In the genomic region with DNA sequence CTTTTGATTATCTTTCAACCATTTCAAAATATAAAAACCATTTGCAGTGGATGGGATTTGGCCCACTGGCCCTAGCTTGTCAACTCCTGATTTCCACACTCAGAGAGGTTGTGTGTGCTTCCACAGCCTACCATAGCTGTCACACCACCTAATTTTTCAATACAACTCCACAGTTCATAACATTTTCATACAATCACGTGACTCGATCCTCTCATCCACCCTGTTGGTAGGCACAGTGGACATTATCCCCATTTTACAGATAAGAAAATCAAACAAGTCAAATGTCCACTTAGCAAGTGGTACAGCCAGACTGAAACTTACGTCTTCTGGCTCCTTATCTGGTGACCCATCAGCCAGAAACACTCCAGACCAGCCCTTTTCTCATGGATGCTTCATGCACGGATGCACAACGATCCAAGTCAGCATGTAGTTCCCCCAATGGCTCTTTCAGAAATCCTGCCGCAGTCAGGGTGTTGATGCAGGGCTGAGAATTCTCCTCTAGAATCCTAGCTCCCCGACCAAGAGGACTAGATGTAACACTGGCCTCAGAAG, we compare ENCODE assay signal across 31 cellular contexts.
"Had no signal": no experiment of that assay in that cellular context is flagged by ENCODE, and none has a peak within 500 bp of the region (broad histone marks: within the 10 kb centered on the region; RNA-seq: fewer than 3 reads in every experiment).

No MANE protein-coding gene starts in this region.

- H3K4me3 Mint-ChIP-seq: activated B cell treated with CpG ODN at 0.5 μM for 24 hours; activated CD4-positive, alpha-beta T cell treated with anti-CD3 and anti-CD28 coated beads, Interleukin-2, amount 10 ng/mL, durations not matched to agents 24 days and 14 days; activated CD8-positive, alpha-beta memory T cell treated with anti-CD3 and anti-CD28 coated beads, Interleukin-2, amount 10 ng/mL, durations not matched to agents 7 days and 5 days; activated naive CD4-positive, alpha-beta T cell treated with anti-CD3 and anti-CD28 coated beads, Interleukin-2, amount 50 U/mL, for 24 hours; activated T-cell treated with anti-CD3 and anti-CD28 coated beads, Interleukin-2, amount 50 U/mL, for 24 hours; activated T-helper 1 cell treated with anti-CD3 and anti-CD28 coated beads, Interleukin-12 subunit alpha, Interleukin-12 subunit beta, Interleukin-2, Interleukin-4 antibody, amounts not matched to agents 30 ng/mL and 10 ng/mL and 1 ng/mL, durations not matched to agents 14 hours and 24 hours and 36 hours; T-cell had no signal

- H3K27ac ChIP-seq: breast epithelium, RWPE1 had no signal

- H3K9me3 Mint-ChIP-seq: activated B cell treated with CpG ODN at 0.5 μM for 24 hours; activated CD4-positive, alpha-beta T cell treated with anti-CD3 and anti-CD28 coated beads, Interleukin-2, amount 10 ng/mL, durations not matched to agents 24 days and 14 days; activated naive CD4-positive, alpha-beta T cell treated with anti-CD3 and anti-CD28 coated beads, Interleukin-2, amount 50 U/mL, for 24 hours; activated T-cell treated with anti-CD3 and anti-CD28 coated beads, Interleukin-2, amount 50 U/mL, for 24 hours; activated T-helper 1 cell treated with anti-CD3 and anti-CD28 coated beads, Interleukin-12 subunit alpha, Interleukin-12 subunit beta, Interleukin-2, Interleukin-4 antibody, amounts not matched to agents 30 ng/mL and 10 ng/mL and 1 ng/mL, durations not matched to agents 14 hours and 24 hours and 36 hours; T-cell had no signal

- DNase-seq: activated B cell treated with CpG ODN at 0.5 μM for 24 hours; activated CD4-positive, alpha-beta T cell treated with anti-CD3 and anti-CD28 coated beads for 1 hour; activated CD4-positive, alpha-beta T cell treated with anti-CD3 and anti-CD28 coated beads, Interleukin-2, amount 10 ng/mL, durations not matched to agents 24 days and 14 days; activated CD4-positive, alpha-beta T cell treated with anti-CD3 and anti-CD28 coated beads, Interleukin-2, amount 50 U/mL, for 48 hours; activated CD8-positive, alpha-beta memory T cell treated with anti-CD3 and anti-CD28 coated beads, Interleukin-2, amount 10 ng/mL, durations not matched to agents 7 days and 5 days; activated effector memory CD4-positive, alpha-beta T cell treated with Interleukin-2 at 50 U/mL for 16 hours; activated naive CD4-positive, alpha-beta T cell; activated T-cell treated with anti-CD3 and anti-CD28 coated beads, Interleukin-2, amount 50 U/mL, for 24 hours; aorta; central memory CD4-positive, alpha-beta T cell; KG1; MG63; NCI-H1105; NCI-H1436; NCI-H1694 treated with DMSO at 0.1 percent for 48 hours; NCI-H2029 treated with DMSO at 0.1 percent for 48 hours; NCI-H345; NCI-H510A; NK-92 treated with Interleukin-12 subunit alpha and Interleukin-12 subunit beta, amount 100 ng/mL, for 24 hours; OCI-M1; SHP77; T-cell; T-helper 2 cell; T1000 had no signal

- H3K9me3 ChIP-seq: breast epithelium, MG63, SJSA1 had no signal

- H3K27me3 Mint-ChIP-seq: activated B cell treated with CpG ODN at 0.5 μM for 24 hours; activated naive CD4-positive, alpha-beta T cell treated with anti-CD3 and anti-CD28 coated beads, Interleukin-2, amount 50 U/mL, for 24 hours; activated T-cell treated with anti-CD3 and anti-CD28 coated beads, Interleukin-2, amount 50 U/mL, for 24 hours had no signal

- H3K36me3 Mint-ChIP-seq: activated CD8-positive, alpha-beta memory T cell treated with anti-CD3 and anti-CD28 coated beads, Interleukin-2, amount 10 ng/mL, durations not matched to agents 7 days and 5 days; activated naive CD4-positive, alpha-beta T cell treated with anti-CD3 and anti-CD28 coated beads, Interleukin-2, amount 50 U/mL, for 24 hours; T-cell had no signal

- H3K4me3 ChIP-seq: breast epithelium, MG63, SJSA1 had no signal

- ATAC-seq: activated CD8-positive, alpha-beta memory T cell treated with anti-CD3 and anti-CD28 coated beads, Interleukin-2, amount 10 ng/mL, durations not matched to agents 7 days and 5 days; Panc1; T-cell had no signal

- H3K36me3 ChIP-seq: breast epithelium, MG63, SJSA1 had no signal

- FAIRE-seq: TTC549 had no signal

- H3K27me3 ChIP-seq: breast epithelium, MG63, SJSA1 had no signal

- H3K27ac Mint-ChIP-seq: activated B cell treated with CpG ODN at 0.5 μM for 24 hours; activated CD4-positive, alpha-beta T cell treated with anti-CD3 and anti-CD28 coated beads, Interleukin-2, amount 10 ng/mL, durations not matched to agents 24 days and 14 days; activated CD8-positive, alpha-beta memory T cell treated with anti-CD3 and anti-CD28 coated beads, Interleukin-2, amount 10 ng/mL, durations not matched to agents 7 days and 5 days; activated naive CD4-positive, alpha-beta T cell treated with anti-CD3 and anti-CD28 coated beads, Interleukin-2, amount 50 U/mL, for 24 hours; activated T-cell treated with anti-CD3 and anti-CD28 coated beads, Interleukin-2, amount 50 U/mL, for 24 hours; activated T-helper 1 cell treated with anti-CD3 and anti-CD28 coated beads, Interleukin-12 subunit alpha, Interleukin-12 subunit beta, Interleukin-2, Interleukin-4 antibody, amounts not matched to agents 30 ng/mL and 10 ng/mL and 1 ng/mL, durations not matched to agents 14 hours and 24 hours and 36 hours; T-cell had no signal
